Comparison of ENCODE assay signal across 3 cellular contexts in the genomic region with DNA sequence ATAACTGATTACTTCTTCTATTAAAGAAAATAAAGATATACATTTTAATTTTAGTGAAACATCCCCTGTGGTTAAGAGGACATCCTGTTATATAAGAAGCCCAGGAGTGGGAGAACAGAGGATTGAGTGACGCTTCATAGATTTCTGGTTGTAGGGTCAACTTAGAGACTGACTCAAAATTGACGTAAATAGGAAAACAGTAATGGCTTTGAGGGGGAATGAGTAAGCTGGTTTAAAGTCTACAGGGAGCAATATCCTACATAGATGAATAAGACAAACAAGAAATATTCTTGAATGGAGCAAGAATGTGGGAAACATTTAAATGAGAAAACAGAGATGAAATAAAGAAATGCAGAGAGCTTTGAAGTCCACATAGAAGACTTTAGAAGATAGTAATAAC. TPM values are rescaled to one million over a fixed set of nuclear protein-coding genes. Genes with fewer than 3 reads are reported as not detected.
"Had no signal": no experiment of that assay in that cellular context is flagged by ENCODE, and none has a peak within 500 bp of the region (broad histone marks: within the 10 kb centered on the region; RNA-seq: fewer than 3 reads in every experiment).

No MANE protein-coding gene starts in this region.

RNA-seq across cellular contexts. Expression of gene NUDT4B, which starts 20.7 kb away (rescaled TPM):
- total RNA-seq: naive thymus-derived CD8-positive, alpha-beta T cell; neural crest cell; osteocyte had no signal
